9 cellular contexts compared by ENCODE assay signal in genomic region chr20:38804682-38805501, GRCh38. TPM values are rescaled to one million over a fixed set of nuclear protein-coding genes. Genes with fewer than 3 reads are reported as not detected.
DNase-seq lines count a peak whose midpoint lies in the region; ATAC-seq and TF ChIP-seq lines count a peak whose summit lies in the region.
"Had no signal": no experiment of that assay in that cellular context is flagged by ENCODE, and none has a peak within 500 bp of the region (broad histone marks: within the 10 kb centered on the region; RNA-seq: fewer than 3 reads in every experiment).

No MANE protein-coding gene starts in this region.

- H3K27me3 ChIP-seq in HAP-1 (ENCODE audit: low read depth) = no peaks in the 10 kb centered on the region
- peaks cover 0 to 6% of the 10 kb centered on the region in 2 donors for H3K27me3 ChIP-seq in right lobe of liver

- H3K27ac ChIP-seq in right lobe of liver = peak overlapping the region in 2 of 3 donors; percentile 49 to 75
- H3K27ac ChIP-seq: C4-2B had no signal

- H3K27ac Mint-ChIP-seq in CD14-positive monocyte = peak overlapping the region in 6 of 7 donors; percentile 68 to 90 (median 80)
- peak overlapping the region; percentile 95 for H3K27ac Mint-ChIP-seq in activated naive CD8-positive, alpha-beta T cell treated with anti-CD3 and anti-CD28 coated beads, Interleukin-2, amount 50 U/mL, for 24 hours

- TF ChIP-seq CTCF in CD14-positive monocyte (IDR thresholded peaks at IDR 0.05) (no peak), right lobe of liver (IDR thresholded peaks at IDR 0.05) (no peak)

- in situ Hi-C loops in HAP-1 (cut with MboI; ENCODE audit: low sequenced_read_pairs) = no loop called here

- intact Hi-C loops in CD14-positive monocyte (cut with micrococcal nuclease) = loop anchor here in 1 of 2 donors (10.0 kb wide), 1 partner anchor 90 kb away; no protein-coding TSS in a partner anchor
- intact Hi-C loops in right lobe of liver (cut with DNase I) = no loop called here

- H3K4me1 ChIP-seq in HAP-1 (peaks cover 10% of the 10 kb centered on the region), right lobe of liver (peaks cover 0 to 10% (median 0%) of the 10 kb centered on the region in 4 donors)

- no peak for TF ChIP-seq POLR2A in right lobe of liver (IDR thresholded peaks at IDR 0.05)

- H3K36me3 ChIP-seq in HAP-1 (replicated peaks) = no peaks in the 10 kb centered on the region
- no peaks in the 10 kb centered on the region for H3K36me3 ChIP-seq in right lobe of liver

- H3K9me3 Mint-ChIP-seq in CD14-positive monocyte = peaks cover 0 to 3% (median 0%) of the 10 kb centered on the region in 7 donors
- H3K9me3 Mint-ChIP-seq in activated naive CD8-positive, alpha-beta T cell treated with anti-CD3 and anti-CD28 coated beads, Interleukin-2, amount 50 U/mL, for 24 hours = no peaks in the 10 kb centered on the region

- H3K4me3 ChIP-seq in HAP-1 = peak overlapping the region; percentile 44
- peak overlapping the region; percentile 41 to 50 (median 44) for H3K4me3 ChIP-seq in right lobe of liver

- H3K36me3 Mint-ChIP-seq in CD14-positive monocyte = peaks cover 0 to 2% of the 10 kb centered on the region in 2 donors
- H3K36me3 Mint-ChIP-seq in activated naive CD8-positive, alpha-beta T cell treated with anti-CD3 and anti-CD28 coated beads, Interleukin-2, amount 50 U/mL, for 24 hours (ENCODE audit: low read depth) = peaks cover 24% of the 10 kb centered on the region

- H3K27me3 Mint-ChIP-seq in CD14-positive monocyte (ENCODE audit: low read depth in 3 of 3) = peaks cover 4 to 31% (median 30%) of the 10 kb centered on the region in 3 donors
- no peaks in the 10 kb centered on the region for H3K27me3 Mint-ChIP-seq in activated naive CD8-positive, alpha-beta T cell treated with anti-CD3 and anti-CD28 coated beads, Interleukin-2, amount 50 U/mL, for 24 hours

- 59% methylated on average over 13 of the region's 18 CpGs for WGBS in right lobe of liver (ENCODE audit: insufficient coverage, low coverage, low lambda C conversion rate, missing lambda C conversion rate)

- ATAC-seq in activated naive CD8-positive, alpha-beta T cell treated with anti-CD3 and anti-CD28 coated beads, Interleukin-2, amount 50 U/mL, for 24 hours = peak; percentile 71
- ATAC-seq in right lobe of liver = peak; percentile 54 to 63 (median 57)

- H3K4me1 Mint-ChIP-seq in CD14-positive monocyte = peaks cover 44% of the 10 kb centered on the region
- peaks cover 49% of the 10 kb centered on the region for H3K4me1 Mint-ChIP-seq in activated naive CD8-positive, alpha-beta T cell treated with anti-CD3 and anti-CD28 coated beads, Interleukin-2, amount 50 U/mL, for 24 hours

- H3K4me3 Mint-ChIP-seq in CD14-positive monocyte = peak overlapping the region; percentile 90 to 93
- peak overlapping the region; percentile 85 for H3K4me3 Mint-ChIP-seq in activated naive CD8-positive, alpha-beta T cell treated with anti-CD3 and anti-CD28 coated beads, Interleukin-2, amount 50 U/mL, for 24 hours

- DNase-seq in CD14-positive monocyte (ENCODE audit: low spot score) (no peak), HAP-1 (ENCODE audit: low spot score in 2 of 2) (peak; percentile 10 to 14), T-helper 1 cell (peak; percentile 58 to 96 (median 73)), right lobe of liver (peak in 1 of 3 donors; percentile 44), kidney tubule cell (ENCODE audit: low spot score) (no peak), middle frontal gyrus (ENCODE audit: extremely low spot score, low spot score) (no peak)
- peak; percentile 80 for DNase-seq in activated naive CD8-positive, alpha-beta T cell treated with anti-CD3 and anti-CD28 coated beads, Interleukin-2, amount 50 U/mL, for 24 hours
- peak; percentile 58 for DNase-seq in stimulated activated CD8-positive, alpha-beta memory T cell treated with anti-CD3 and anti-CD28 coated beads, Interleukin-12 subunit alpha, Interleukin-12 subunit beta, amount 100 ng/mL, for 1 hour (ENCODE audit: low read depth)

- H3K9me3 ChIP-seq in HAP-1 = no peaks in the 10 kb centered on the region
- no peaks in the 10 kb centered on the region for H3K9me3 ChIP-seq in right lobe of liver

RNA-seq across cellular contexts. Expression of gene PPP1R16B, which starts 0.6 kb away (rescaled TPM):
- polyA plus RNA-seq in CD14-positive monocyte = 1 to 10 TPM; 1.1 to 1.4 TPM
- 1 to 10 TPM in 5 of 6 experiments, under 1 TPM in 1; 0.62 to 4.0 (median 2.3) TPM for total RNA-seq in right lobe of liver

RNA-seq across cellular contexts. Expression of gene ACTR5, which starts 56.6 kb away (rescaled TPM):
- polyA plus RNA-seq in CD14-positive monocyte = 1 to 10 TPM; 6.6 to 7.3 TPM
- 1 to 10 TPM; 3.0 to 5.6 (median 3.7) TPM for total RNA-seq in right lobe of liver

Comparison
In these comparisons a context has a peak if more than half of its experiments do, and no peak if none do; other contexts are left out.
1. DNase-seq: peak in HAP-1 (2 of 2), T-helper 1 cell (5 of 5), activated naive CD8-positive, alpha-beta T cell treated with anti-CD3 and anti-CD28 coated beads, Interleukin-2, amount 50 U/mL, for 24 hours (single experiment) and stimulated activated CD8-positive, alpha-beta memory T cell treated with anti-CD3 and anti-CD28 coated beads, Interleukin-12 subunit alpha, Interleukin-12 subunit beta, amount 100 ng/mL, for 1 hour (single experiment); none in CD14-positive monocyte (single experiment), kidney tubule cell (single experiment) and middle frontal gyrus (single experiment).